8 cellular contexts compared by ENCODE assay signal in genomic region chr1:8818325-8818775, GRCh38. TPM values are rescaled to one million over a fixed set of nuclear protein-coding genes. Genes with fewer than 3 reads are reported as not detected.
DNase-seq lines count a peak whose midpoint lies in the region; ATAC-seq, FAIRE-seq and TF ChIP-seq lines count a peak whose summit lies in the region.

No MANE protein-coding gene starts in this region.

- peak overlapping the region; percentile 65 for H3K4me3 ChIP-seq in AG10803 (ENCODE audit: low read length)

- H3K4me1 Mint-ChIP-seq in dendritic cell treated with granulocyte-macrophage colony-stimulating factor and Interleukin-4, amounts not matched to agents 40 ng/mL and 50 ng/mL, for 4 days (ENCODE audit: low read depth) = peaks cover 47% of the 10 kb centered on the region

- no peak for TF ChIP-seq CTCF in AG10803 (conservative IDR thresholded peaks at IDR 0.05; ENCODE audit: low read length)

- FAIRE-seq in urothelium cell line (lab: Jason Lieb, UNC) = no peak

- DNase-seq in AG10803 (ENCODE audit: low read depth) = peak; percentile 73
- DNase-seq in H4 (ENCODE audit: low spot score) = peak; percentile 31
- peak; percentile 70 for DNase-seq in RKO (ENCODE audit: low spot score)
- DNase-seq in mucosa of gallbladder (ENCODE audit: low spot score) = peak; percentile 75
- DNase-seq in urothelium cell line (ENCODE audit: low spot score) = peak; percentile 37

- no peak for ATAC-seq in HG03439 (IDR thresholded peaks at IDR 0.05; ENCODE audit: unreplicated experiment)
- no peak for ATAC-seq in HG02763 (IDR thresholded peaks at IDR 0.05; ENCODE audit: unreplicated experiment)

- intact Hi-C loops in dendritic cell treated with granulocyte-macrophage colony-stimulating factor and Interleukin-4, amounts not matched to agents 40 ng/mL and 50 ng/mL, for 4 days (cut with micrococcal nuclease) = no loop called here

- H3K4me3 Mint-ChIP-seq in dendritic cell treated with granulocyte-macrophage colony-stimulating factor and Interleukin-4, amounts not matched to agents 40 ng/mL and 50 ng/mL, for 4 days = peak overlapping the region; percentile 95

- peaks cover 10% of the 10 kb centered on the region for H3K36me3 Mint-ChIP-seq in dendritic cell treated with granulocyte-macrophage colony-stimulating factor and Interleukin-4, amounts not matched to agents 40 ng/mL and 50 ng/mL, for 4 days (ENCODE audit: low read depth)

- no peaks in the 10 kb centered on the region for H3K9me3 Mint-ChIP-seq in dendritic cell treated with granulocyte-macrophage colony-stimulating factor and Interleukin-4, amounts not matched to agents 40 ng/mL and 50 ng/mL, for 4 days

- H3K27ac Mint-ChIP-seq in dendritic cell treated with granulocyte-macrophage colony-stimulating factor and Interleukin-4, amounts not matched to agents 40 ng/mL and 50 ng/mL, for 4 days = peak overlapping the region; percentile 98

- H3K27me3 Mint-ChIP-seq in dendritic cell treated with granulocyte-macrophage colony-stimulating factor and Interleukin-4, amounts not matched to agents 40 ng/mL and 50 ng/mL, for 4 days = no peaks in the 10 kb centered on the region

RNA-seq across cellular contexts. Expression of gene RERE, which starts 0.9 kb away (rescaled TPM):
- 14.0 and 19.1 TPM in 2 replicates for total RNA-seq in H4 (2014; rRNA removed; shearing (Covaris generic))
- total RNA-seq in mucosa of gallbladder = 134 TPM
